Comparison of ENCODE assay signal across 8 cellular contexts in the genomic region with DNA sequence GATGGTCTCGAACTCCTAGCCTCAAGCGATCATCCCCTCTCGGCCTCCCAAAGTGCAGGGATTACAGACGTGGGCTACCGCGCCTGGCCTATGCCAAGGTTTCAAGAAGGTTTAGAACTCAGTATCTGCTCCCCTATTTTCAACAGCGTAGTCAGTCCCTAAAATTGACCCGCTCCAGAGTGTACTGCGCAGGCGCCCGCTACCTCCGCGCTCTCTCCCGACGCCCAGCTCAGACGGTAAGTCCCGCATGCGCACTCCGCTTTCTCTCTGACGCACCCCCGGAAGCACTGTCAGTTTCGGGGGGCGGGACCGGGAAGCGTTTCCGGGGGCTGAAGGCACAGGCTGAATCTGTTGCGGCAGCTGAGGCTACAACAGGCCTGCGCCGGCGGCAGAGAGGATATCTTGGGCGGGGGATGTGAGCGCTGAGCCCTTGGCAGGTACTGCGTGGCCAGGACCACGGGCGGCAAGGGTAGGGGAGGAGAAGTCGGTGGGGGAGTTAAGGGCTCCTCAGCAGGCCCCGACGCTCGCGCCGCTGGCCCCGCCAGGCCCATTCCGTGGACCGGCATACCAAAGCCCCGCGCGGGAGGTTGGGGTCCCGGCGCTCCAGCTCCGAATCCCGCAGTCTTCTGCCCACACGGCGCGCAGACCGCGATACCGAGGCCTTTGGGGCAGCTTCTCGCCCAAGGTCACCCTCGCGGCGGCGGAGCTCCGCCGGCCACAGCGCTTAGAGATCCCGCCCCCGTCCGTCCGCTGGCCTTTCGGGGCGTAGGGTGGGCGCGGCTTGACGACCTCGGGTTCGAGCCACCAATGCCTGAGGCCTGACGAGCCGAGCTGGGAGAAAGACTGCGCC. TPM values are rescaled to one million over a fixed set of nuclear protein-coding genes. Genes with fewer than 3 reads are reported as not detected.
A peak's percentile ranks its signal among the peaks of the same experiment; 100 is the strongest.
DNase-seq lines count a peak whose midpoint lies in the region; ATAC-seq, FAIRE-seq and TF ChIP-seq lines count a peak whose summit lies in the region.

A gene with protein sequence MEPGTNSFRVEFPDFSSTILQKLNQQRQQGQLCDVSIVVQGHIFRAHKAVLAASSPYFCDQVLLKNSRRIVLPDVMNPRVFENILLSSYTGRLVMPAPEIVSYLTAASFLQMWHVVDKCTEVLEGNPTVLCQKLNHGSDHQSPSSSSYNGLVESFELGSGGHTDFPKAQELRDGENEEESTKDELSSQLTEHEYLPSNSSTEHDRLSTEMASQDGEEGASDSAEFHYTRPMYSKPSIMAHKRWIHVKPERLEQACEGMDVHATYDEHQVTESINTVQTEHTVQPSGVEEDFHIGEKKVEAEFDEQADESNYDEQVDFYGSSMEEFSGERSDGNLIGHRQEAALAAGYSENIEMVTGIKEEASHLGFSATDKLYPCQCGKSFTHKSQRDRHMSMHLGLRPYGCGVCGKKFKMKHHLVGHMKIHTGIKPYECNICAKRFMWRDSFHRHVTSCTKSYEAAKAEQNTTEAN (plus strand): TSS at position 345 of the 850 bp plus-strand sequence. CDS start 27,470 bp downstream, outside the sequence.

- FAIRE-seq in GM12892 (lab: Jason Lieb, UNC), result peak; percentile 87

- H3K4me3 ChIP-seq in adrenal gland (peak within 1 kb of the TSS; percentile 52 to 88 (median 72)), heart left ventricle (peak within 1 kb of the TSS; percentile 76 to 98 (median 88)), transverse colon (peak within 1 kb of the TSS; percentile 84 to 99 (median 94))

- H3K27ac ChIP-seq in adrenal gland (peak within 1 kb of the TSS; percentile 90 to 99 (median 96)), heart left ventricle (peak within 1 kb of the TSS; percentile 92 to 98 (median 96)), transverse colon (peak within 1 kb of the TSS; percentile 90 to 97 (median 94))

- H3K27me3 ChIP-seq in adrenal gland (no peaks in the 10 kb centered on the region), heart left ventricle (no peaks in the 10 kb centered on the region), transverse colon (no peaks in the 10 kb centered on the region)

- H3K4me1 ChIP-seq in adrenal gland (replicated peaks in 1 of 2), result peaks cover 20 to 44% of the 10 kb centered on the region in 2 donors
- peaks cover 0 to 49% (median 43%) of the 10 kb centered on the region in 12 donors for H3K4me1 ChIP-seq in heart left ventricle
- peaks cover 9 to 27% (median 24%) of the 10 kb centered on the region in 4 donors for H3K4me1 ChIP-seq in transverse colon

- TF ChIP-seq CTCF in adrenal gland (IDR thresholded peaks at IDR 0.05), result no peak
- TF ChIP-seq CTCF in heart left ventricle (IDR thresholded peaks at IDR 0.05), result no peak
- TF ChIP-seq CTCF in transverse colon (IDR thresholded peaks at IDR 0.05), result peak in 1 of 5 experiments; percentile 14

- in situ Hi-C loops in transverse colon (cut with MboI; ENCODE audit: low pct_ligation_motif_present in 1 of 4, low pct_unique_long_range_greater_than_20kb in 1 of 4, low sequenced_read_pairs in 3 of 4), result no loop called here

- no peak for TF ChIP-seq EP300 in transverse colon (IDR thresholded peaks at IDR 0.05; ENCODE audit: low read depth)

- peak; percentile 94 for TF ChIP-seq POLR2A in GM12892 (IDR thresholded peaks at IDR 0.05; ENCODE audit: low read depth, low read length)
- TF ChIP-seq POLR2A in adrenal gland (IDR thresholded peaks at IDR 0.05), result peak; percentile 85 to 96
- peak; percentile 26 to 86 for TF ChIP-seq POLR2A in heart left ventricle (IDR thresholded peaks at IDR 0.05)
- TF ChIP-seq POLR2A in transverse colon (IDR thresholded peaks at IDR 0.05), result peak; percentile 94

- H3K9me3 ChIP-seq in adrenal gland (replicated peaks in 1 of 3) (no peaks in the 10 kb centered on the region), heart left ventricle (no peaks in the 10 kb centered on the region), transverse colon (no peaks in the 10 kb centered on the region)

- 2 to 7% (median 2%) methylated on average over 17 to 79 of the region's 79 CpGs for WGBS in adrenal gland, 4 donors
- WGBS in heart left ventricle, 4 donors, result 2 to 5% (median 3%) methylated on average over 31 to 79 of the region's 79 CpGs
- WGBS in transverse colon (ENCODE audit: low coverage in 1 of 2), 2 donors, result 5% methylated on average over 54 of the region's 79 CpGs; no CpG with 5 or more reads in 1 of the 2 donors

- DNase-seq in GM12892 (ENCODE audit: insufficient read length) (peak; percentile 90), NCI-H1694 (lab: John Stamatoyannopoulos, UW) (peak; percentile 89), adrenal gland (peak; percentile 97 to 99 (median 98)), heart left ventricle (peak; percentile 97 to 99 (median 98)), pons (ENCODE audit: low spot score) (peak; percentile 92), transverse colon (peak; percentile 98)

- peaks cover 0 to 7% of the 10 kb centered on the region in 2 donors for H3K36me3 ChIP-seq in adrenal gland (replicated peaks in 1 of 2)
- peaks cover 0 to 21% (median 10%) of the 10 kb centered on the region in 9 donors for H3K36me3 ChIP-seq in heart left ventricle
- peaks cover 0 to 6% (median 0%) of the 10 kb centered on the region in 4 donors for H3K36me3 ChIP-seq in transverse colon

- intact Hi-C loops in T-helper 1 cell treated with Interleukin-12 subunit alpha and Interleukin-12 subunit beta and Interleukin-4 antibody, amounts not matched to agents 30 ng/mL and 1 ng/mL, for 36 hours (cut with micrococcal nuclease), result loop anchor here (1.0 to 10.0 kb wide), 7 partner anchors 14 to 1940 kb away; a partner anchor contains a TSS
- intact Hi-C loops in adrenal gland (cut with DNase I) (no loop called here), heart left ventricle (cut with DNase I) (no loop called here), transverse colon (cut with DNase I; ENCODE audit: low total_unique reads) (no loop called here)

- peak; percentile 79 for ATAC-seq in HG02852 (IDR thresholded peaks at IDR 0.05; ENCODE audit: unreplicated experiment)
- ATAC-seq in heart left ventricle, result peak; percentile 88 to 94 (median 91)

RNA-seq across cellular contexts. Expression of the gene that starts here (rescaled TPM):
- 8.5 TPM for polyA plus RNA-seq in GM12892 (2012; ENCODE audit: missing spikeins)
- 16.9 and 23.6 TPM in 2 replicates for total RNA-seq in T-helper 1 cell treated with Interleukin-12 subunit alpha and Interleukin-12 subunit beta and Interleukin-4 antibody, amounts not matched to agents 30 ng/mL and 1 ng/mL, for 36 hours
- total RNA-seq in adrenal gland (10 to 100 TPM in 6 of 8 donors, 1 to 10 TPM in 2; 6.2 to 26.7 (median 12.3) TPM), heart left ventricle (10 to 100 TPM; 18.0 to 42.8 (median 36.2) TPM), transverse colon (10 to 100 TPM in 3 of 4 donors, 1 to 10 TPM in 1; 5.0 to 19.5 (median 16.6) TPM)
- polyA plus RNA-seq in adrenal gland (10 to 100 TPM in 1 of 3 donors, 1 to 10 TPM in 2; 4.5 to 21.5 (median 4.7) TPM), heart left ventricle (10 to 100 TPM; 10.7 to 18.5 TPM)

Comparison
In these comparisons a context has a peak if more than half of its experiments do, and no peak if none do; other contexts are left out.
1. Peak in every context shown above with its lines: DNase-seq, ATAC-seq, H3K4me3 ChIP-seq and H3K27ac ChIP-seq.